Comparison of ENCODE assay signal across 21 cellular contexts in the genomic region with DNA sequence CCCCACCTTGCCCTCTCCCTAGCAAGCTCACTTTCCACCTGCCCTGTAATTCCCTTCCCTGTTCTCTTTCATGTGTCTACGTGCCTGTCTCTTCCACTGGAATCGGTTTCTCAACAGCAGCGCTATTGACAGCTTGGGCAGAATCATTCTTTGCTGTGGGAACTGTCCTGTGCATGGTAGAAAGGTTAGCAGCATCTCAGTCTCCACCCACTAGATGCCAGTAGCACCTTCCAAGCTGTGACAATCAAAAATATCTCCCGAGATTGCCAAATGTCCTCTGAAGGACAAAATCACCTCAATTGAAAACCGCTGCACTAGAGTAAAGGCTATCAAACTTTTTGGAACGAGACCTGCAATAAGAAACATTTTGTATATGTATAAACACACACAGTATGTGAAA.
"Had no signal": no experiment of that assay in that cellular context is flagged by ENCODE, and none has a peak within 500 bp of the region (broad histone marks: within the 10 kb centered on the region; RNA-seq: fewer than 3 reads in every experiment).

No MANE protein-coding gene starts in this region.

- H3K9me3 ChIP-seq: colonic mucosa, heart left ventricle, ovary, spleen, testis, tibial nerve had no signal

- H3K36me3 ChIP-seq: colonic mucosa, heart left ventricle, neural progenitor cell, ovary, spleen, tibial nerve had no signal

- H3K4me1 ChIP-seq: colonic mucosa, neural progenitor cell, testis, tibial nerve had no signal

- DNase-seq: colonic mucosa; dermis blood vessel endothelial cell; heart left ventricle; hippocampal formation; left colon; left ventricle myocardium superior; midbrain; nucleus accumbens; ovary; right cardiac atrium; spleen; stimulated activated CD4-positive, alpha-beta T cell treated with anti-CD3 and anti-CD28 coated beads, Interleukin-2, amount 100 ng/mL, for 24 hours; stimulated activated CD4-positive, alpha-beta T cell treated with anti-CD3 and anti-CD28 coated beads, Interleukin-4, amount 100 ng/mL, for 4 hours; stimulated activated naive B cell treated with anti-CD40 and anti-IgM and Interleukin-4, amounts not matched to agents 10 μg/mL and 1 μg/mL and 100 μg/mL, for 72 hours; stimulated activated naive CD8-positive, alpha-beta T cell treated with anti-CD3 and anti-CD28 coated beads, Interleukin-15, amount 100 ng/mL, for 72 hours; testis had no signal

- H3K9ac ChIP-seq: neural progenitor cell had no signal

- ATAC-seq: heart left ventricle; left colon; left ventricle myocardium superior; right cardiac atrium; stimulated activated naive CD8-positive, alpha-beta T cell treated with anti-CD3 and anti-CD28 coated beads, Interleukin-15, amount 100 ng/mL, for 72 hours had no signal

- H3K27ac ChIP-seq: colonic mucosa, heart left ventricle, neural progenitor cell, ovary, spleen, testis, tibial nerve had no signal

- H3K27me3 ChIP-seq: colonic mucosa, heart left ventricle, neural progenitor cell, ovary, spleen, testis, tibial nerve had no signal

- FAIRE-seq: endothelial cell of umbilical vein, frontal cortex had no signal

- H3K4me3 ChIP-seq: colonic mucosa, heart left ventricle, lung, neural progenitor cell, ovary, spleen, testis, tibial nerve had no signal

- H3K4me2 ChIP-seq: neural progenitor cell had no signal
